Comparison of ENCODE assay signal across 8 cellular contexts in the genomic region with DNA sequence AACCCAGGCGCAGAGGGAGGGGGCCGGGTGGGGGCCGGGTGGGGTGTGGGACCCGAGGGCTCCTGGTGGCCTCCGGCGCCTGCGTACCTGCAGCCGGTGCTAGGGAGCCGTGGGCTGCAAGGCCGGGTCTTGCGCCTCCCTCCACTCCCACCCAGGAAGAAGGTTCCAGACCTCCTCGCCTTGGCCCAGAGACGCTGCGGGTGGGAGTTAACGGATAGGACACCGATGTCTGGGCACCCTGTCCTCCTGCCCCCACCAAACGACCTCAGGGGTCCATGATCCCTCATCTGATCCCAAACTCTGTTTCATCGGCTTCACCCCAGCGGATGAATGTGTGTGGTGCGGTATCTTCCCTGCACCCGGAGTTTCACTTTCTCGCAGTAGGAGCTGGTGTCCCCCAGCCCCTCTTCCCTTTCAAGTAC. TPM values are rescaled to one million over a fixed set of nuclear protein-coding genes. Genes with fewer than 3 reads are reported as not detected.
DNase-seq lines count a peak whose midpoint lies in the region; TF ChIP-seq lines count a peak whose summit lies in the region.

No MANE protein-coding gene starts in this region.

- no peaks in the 10 kb centered on the region for H3K9me3 Mint-ChIP-seq in Calu3 (ENCODE audit: low read depth, unreplicated experiment)
- peaks cover 10% of the 10 kb centered on the region for H3K9me3 Mint-ChIP-seq in dendritic cell treated with granulocyte-macrophage colony-stimulating factor and Interleukin-4, amounts not matched to agents 40 ng/mL and 50 ng/mL, for 4 days

- no peaks in the 10 kb centered on the region for H3K4me1 Mint-ChIP-seq in Calu3 (ENCODE audit: low read depth, unreplicated experiment)
- peaks cover 43% of the 10 kb centered on the region for H3K4me1 Mint-ChIP-seq in dendritic cell treated with granulocyte-macrophage colony-stimulating factor and Interleukin-4, amounts not matched to agents 40 ng/mL and 50 ng/mL, for 4 days (ENCODE audit: low read depth)

- DNase-seq in Calu3 (no peak), LHCN-M2 (ENCODE audit: low read depth) (peak; percentile 34), myocyte (ENCODE audit: low read depth) (peak; percentile 34), T-helper 9 cell (no peak), hippocampal formation (lab: John Stamatoyannopoulos, UW) (no peak), NCI-H1048 (lab: John Stamatoyannopoulos, UW) (no peak), NOMO-1 treated with dmso at 0.1 percent for 144 hours (lab: John Stamatoyannopoulos, UW; ENCODE audit: unreplicated experiment) (no peak)

- H3K4me3 Mint-ChIP-seq in Calu3 (ENCODE audit: low read depth, unreplicated experiment) = peak overlapping the region; percentile 61
- peak overlapping the region; percentile 75 for H3K4me3 Mint-ChIP-seq in dendritic cell treated with granulocyte-macrophage colony-stimulating factor and Interleukin-4, amounts not matched to agents 40 ng/mL and 50 ng/mL, for 4 days

- BruUV-seq in Calu3 (replicated peaks; lab: Mats Ljungman, UMichigan) = no TSS peak

- H3K27me3 Mint-ChIP-seq in Calu3 (ENCODE audit: unreplicated experiment) = peaks cover 52% of the 10 kb centered on the region
- peaks cover 88% of the 10 kb centered on the region for H3K27me3 Mint-ChIP-seq in dendritic cell treated with granulocyte-macrophage colony-stimulating factor and Interleukin-4, amounts not matched to agents 40 ng/mL and 50 ng/mL, for 4 days

- H3K27ac Mint-ChIP-seq in Calu3 (ENCODE audit: unreplicated experiment) = no peak overlapping the region
- H3K27ac Mint-ChIP-seq in dendritic cell treated with granulocyte-macrophage colony-stimulating factor and Interleukin-4, amounts not matched to agents 40 ng/mL and 50 ng/mL, for 4 days = no peak overlapping the region

- CTCF ChIA-PET in Calu3 (lab: Charles Lee) = no interaction called here

- peaks cover 3% of the 10 kb centered on the region for H3K36me3 Mint-ChIP-seq in Calu3 (ENCODE audit: insufficient read depth, unreplicated experiment)
- H3K36me3 Mint-ChIP-seq in dendritic cell treated with granulocyte-macrophage colony-stimulating factor and Interleukin-4, amounts not matched to agents 40 ng/mL and 50 ng/mL, for 4 days (ENCODE audit: low read depth) = peaks cover 8% of the 10 kb centered on the region

- intact Hi-C loops in Calu3 (cut with micrococcal nuclease; ENCODE audit: unreplicated experiment) = no loop called here
- intact Hi-C loops in dendritic cell treated with granulocyte-macrophage colony-stimulating factor and Interleukin-4, amounts not matched to agents 40 ng/mL and 50 ng/mL, for 4 days (cut with micrococcal nuclease) = no loop called here

- no peak for TF ChIP-seq CTCF in Calu3 (IDR thresholded peaks at IDR 0.05; ENCODE audit: unreplicated experiment)

RNA-seq across cellular contexts. Expression of gene MSX1, which starts 0.9 kb away (rescaled TPM):
- total RNA-seq in Calu3 (2022) = 1.6 and 2.0 TPM in 2 replicates
- 12.2 and 13.4 TPM in 2 replicates for total RNA-seq in LHCN-M2 (2014; rRNA removed)
- polyA plus RNA-seq in LHCN-M2 (2012) = 4.3 TPM
- 13.5 and 15.1 TPM in 2 replicates for total RNA-seq in myocyte
- 7.1 TPM for polyA plus RNA-seq in myocyte (2012)

Comparison
In these comparisons a context has a peak if more than half of its experiments do, and no peak if none do; other contexts are left out.
1. DNase-seq: peak in LHCN-M2 (single experiment) and myocyte (single experiment); none in Calu3 (single experiment), T-helper 9 cell (single experiment), hippocampal formation (0 of 2), NCI-H1048 (single experiment) and NOMO-1 treated with dmso at 0.1 percent for 144 hours (single experiment).